Comparison of ENCODE assay signal across 11 cellular contexts in genomic region chr3:27392950-27393679, GRCh38. TPM values are rescaled to one million over a fixed set of nuclear protein-coding genes. Genes with fewer than 3 reads are reported as not detected.
A peak's percentile ranks its signal among the peaks of the same experiment; 100 is the strongest.
DNase-seq lines count a peak whose midpoint lies in the region; ATAC-seq and TF ChIP-seq lines count a peak whose summit lies in the region.
"Had no signal": no experiment of that assay in that cellular context is flagged by ENCODE, and none has a peak within 500 bp of the region (broad histone marks: within the 10 kb centered on the region; RNA-seq: fewer than 3 reads in every experiment).

No MANE protein-coding gene starts in this region.

- H3K56ac ChIP-seq in H9 (ENCODE audit: insufficient read length, low read depth, low read length), result no peak overlapping the region

- no peak overlapping the region for H2AK5ac ChIP-seq in H9 (ENCODE audit: insufficient read length, low read length)

- H4K91ac ChIP-seq in H9 (ENCODE audit: insufficient read length, low read depth, low read length), result no peak overlapping the region

- H2AFZ ChIP-seq in H9 (ENCODE audit: low read length), result no peak overlapping the region

- ATAC-seq in GM21786 (IDR thresholded peaks at IDR 0.05; ENCODE audit: unreplicated experiment) (peak; percentile 91), HG03378 (IDR thresholded peaks at IDR 0.05; ENCODE audit: unreplicated experiment) (peak; percentile 81)
- peak; percentile 98 for ATAC-seq in stimulated activated naive B cell treated with anti-CD40 and anti-IgM and Interleukin-4, amounts not matched to agents 10 μg/mL and 1 μg/mL and 100 μg/mL, for 72 hours (replicated peaks)

- no peak overlapping the region for H3K4me2 ChIP-seq in H9 (ENCODE audit: insufficient read depth, insufficient read length, low read length)

- DNase-seq in activated CD4-positive, alpha-beta memory T cell treated with anti-CD3 and anti-CD28 coated beads for 36 hours, result no peak
- DNase-seq in activated CD4-positive, alpha-beta memory T cell treated with anti-CD3 and anti-CD28 coated beads, Interleukin-2, amount 10 ng/mL, durations not matched to agents 7 days and 5 days, result no peak
- no peak for DNase-seq in stimulated activated naive B cell treated with anti-CD40 and anti-IgM and Interleukin-4, amounts not matched to agents 10 μg/mL and 1 μg/mL and 100 μg/mL, for 72 hours
- DNase-seq in lower leg skin (ENCODE audit: low spot score in 2 of 2) (no peak), H9 (no peak), cerebellar cortex (ENCODE audit: low spot score) (no peak)
- DNase-seq: 8988T, NCI-H446 treated with DMSO at 0.1 percent for 48 hours, stomach had no signal

- H3K4me3 ChIP-seq in lower leg skin (ENCODE audit: low read depth, poor library complexity, severe bottlenecking), result no peak overlapping the region
- H3K4me3 ChIP-seq: stomach had no signal

- no peak overlapping the region for H3K14ac ChIP-seq in H9 (ENCODE audit: insufficient read depth, low read length)

- H3K4ac ChIP-seq in H9 (ENCODE audit: low read depth, low read length), result no peak overlapping the region

- no peaks in the 10 kb centered on the region for H3K27me3 ChIP-seq in H9 (ENCODE audit: insufficient read depth, low read length)
- H3K27me3 ChIP-seq: stomach had no signal

- no peak overlapping the region for H2BK12ac ChIP-seq in H9 (ENCODE audit: insufficient read length, low read depth, low read length)

- no peak for TF ChIP-seq CTCF in lower leg skin (IDR thresholded peaks at IDR 0.05)
- no peak for TF ChIP-seq CTCF in H9 (conservative IDR thresholded peaks at IDR 0.05)

- H3K4me1 ChIP-seq in H9 (ENCODE audit: insufficient read depth, low read length), result no peaks in the 10 kb centered on the region
- H3K4me1 ChIP-seq: stomach had no signal

- H3T11ph ChIP-seq in H9 (ENCODE audit: low read length), result no peak overlapping the region

- H3K36me3 Mint-ChIP-seq in activated CD4-positive, alpha-beta memory T cell treated with anti-CD3 and anti-CD28 coated beads for 36 hours, result peaks cover 31% of the 10 kb centered on the region
- peaks cover 42% of the 10 kb centered on the region for H3K36me3 Mint-ChIP-seq in activated CD4-positive, alpha-beta memory T cell treated with anti-CD3 and anti-CD28 coated beads, Interleukin-2, amount 10 ng/mL, durations not matched to agents 7 days and 5 days (ENCODE audit: low read depth)
- peaks cover 24 to 36% of the 10 kb centered on the region in 2 donors for H3K36me3 Mint-ChIP-seq in stimulated activated naive B cell treated with anti-CD40 and anti-IgM and Interleukin-4, amounts not matched to agents 10 μg/mL and 1 μg/mL and 100 μg/mL, for 72 hours
- peaks cover 17 to 54% (median 47%) of the 10 kb centered on the region in 3 experiments; a peak in 6 of 7 replicates for H3K36me3 Mint-ChIP-seq in H9 (ENCODE audit: insufficient read depth in 1 of 3, low read depth in 3 of 3)

- intact Hi-C loops in activated CD4-positive, alpha-beta memory T cell treated with anti-CD3 and anti-CD28 coated beads for 36 hours (cut with micrococcal nuclease), result no loop called here
- intact Hi-C loops in lower leg skin (cut with DNase I; ENCODE audit: low total_unique reads), result no loop called here

- H3K79me1 ChIP-seq in H9 (ENCODE audit: insufficient read depth, low read depth, low read length, poor library complexity, severe bottlenecking), result no peaks in the 10 kb centered on the region

- no peak overlapping the region for H3K18ac ChIP-seq in H9 (ENCODE audit: insufficient read length, low read depth, low read length)

- no peaks in the 10 kb centered on the region for H4K20me1 ChIP-seq in H9 (ENCODE audit: control insufficient read depth, insufficient read depth, insufficient read length)

- H3K27ac Mint-ChIP-seq in activated CD4-positive, alpha-beta memory T cell treated with anti-CD3 and anti-CD28 coated beads for 36 hours, result peak overlapping the region; percentile 42
- no peak overlapping the region for H3K27ac Mint-ChIP-seq in activated CD4-positive, alpha-beta memory T cell treated with anti-CD3 and anti-CD28 coated beads, Interleukin-2, amount 10 ng/mL, durations not matched to agents 7 days and 5 days
- H3K27ac Mint-ChIP-seq in stimulated activated naive B cell treated with anti-CD40 and anti-IgM and Interleukin-4, amounts not matched to agents 10 μg/mL and 1 μg/mL and 100 μg/mL, for 72 hours, result peak overlapping the region; percentile 86
- peak overlapping the region in 1 of 3 experiments; percentile 89; a peak in 3 of 7 replicates for H3K27ac Mint-ChIP-seq in H9

- H2BK20ac ChIP-seq in H9 (ENCODE audit: low read depth, low read length, poor library complexity, severe bottlenecking), result no peak overlapping the region

- WGBS in lower leg skin, 2 donors, result 54 to 59% methylated on average over 3 of the region's 3 CpGs
- no CpG with 5 or more reads among the region's 3 CpGs for WGBS in H9 (ENCODE audit: extremely low coverage, insufficient read length, low lambda C conversion rate)

- no peak overlapping the region for H2BK120ac ChIP-seq in H9 (ENCODE audit: low read depth, low read length, poor library complexity, severe bottlenecking)

- H2BK5ac ChIP-seq in H9 (ENCODE audit: insufficient read length, low read length), result no peak overlapping the region

- H3K9ac ChIP-seq in H9 (ENCODE audit: extremely low read depth, insufficient read length, low read length), result no peak overlapping the region

- no peaks in the 10 kb centered on the region for H3K23me2 ChIP-seq in H9 (ENCODE audit: insufficient read length, low read depth, low read length, poor library complexity, severe bottlenecking)

- no peaks in the 10 kb centered on the region for H3K27me3 Mint-ChIP-seq in activated CD4-positive, alpha-beta memory T cell treated with anti-CD3 and anti-CD28 coated beads for 36 hours
- no peaks in the 10 kb centered on the region for H3K27me3 Mint-ChIP-seq in activated CD4-positive, alpha-beta memory T cell treated with anti-CD3 and anti-CD28 coated beads, Interleukin-2, amount 10 ng/mL, durations not matched to agents 7 days and 5 days
- no peaks in the 10 kb centered on the region for H3K27me3 Mint-ChIP-seq in stimulated activated naive B cell treated with anti-CD40 and anti-IgM and Interleukin-4, amounts not matched to agents 10 μg/mL and 1 μg/mL and 100 μg/mL, for 72 hours
- no peaks in the 10 kb centered on the region for H3K27me3 Mint-ChIP-seq in H9 (ENCODE audit: low read depth)

- H4K8ac ChIP-seq in H9 (replicated peaks; ENCODE audit: insufficient read length, low read depth, low read length), result no peak overlapping the region

- H3K79me2 ChIP-seq in H9 (ENCODE audit: insufficient read depth, low read length), result no peaks in the 10 kb centered on the region

- POLR2A ChIA-PET in activated CD4-positive, alpha-beta memory T cell treated with anti-CD3 and anti-CD28 coated beads for 36 hours (lab: Charles Lee), result no interaction called here
- POLR2A ChIA-PET in activated CD4-positive, alpha-beta memory T cell treated with anti-CD3 and anti-CD28 coated beads, Interleukin-2, amount 10 ng/mL, durations not matched to agents 7 days and 5 days (lab: Charles Lee), result no interaction called here

- no peak overlapping the region for H3K27ac ChIP-seq in H9 (ENCODE audit: insufficient read length, low read depth, low read length)
- H3K27ac ChIP-seq: stomach had no signal

- CTCF ChIA-PET in activated CD4-positive, alpha-beta memory T cell treated with anti-CD3 and anti-CD28 coated beads for 36 hours (lab: Charles Lee), result no interaction called here
- CTCF ChIA-PET in activated CD4-positive, alpha-beta memory T cell treated with anti-CD3 and anti-CD28 coated beads, Interleukin-2, amount 10 ng/mL, durations not matched to agents 7 days and 5 days (lab: Charles Lee), result no interaction called here

- no peaks in the 10 kb centered on the region for H3K9me3 ChIP-seq in H9 (ENCODE audit: control insufficient read depth, low read depth, low read length)
- H3K9me3 ChIP-seq: stomach had no signal

- H3K9me3 Mint-ChIP-seq in activated CD4-positive, alpha-beta memory T cell treated with anti-CD3 and anti-CD28 coated beads for 36 hours, result no peaks in the 10 kb centered on the region
- no peaks in the 10 kb centered on the region for H3K9me3 Mint-ChIP-seq in activated CD4-positive, alpha-beta memory T cell treated with anti-CD3 and anti-CD28 coated beads, Interleukin-2, amount 10 ng/mL, durations not matched to agents 7 days and 5 days
- no peaks in the 10 kb centered on the region for H3K9me3 Mint-ChIP-seq in stimulated activated naive B cell treated with anti-CD40 and anti-IgM and Interleukin-4, amounts not matched to agents 10 μg/mL and 1 μg/mL and 100 μg/mL, for 72 hours
- H3K9me3 Mint-ChIP-seq in H9, result no peaks in the 10 kb centered on the region

- H3K4me1 Mint-ChIP-seq in activated CD4-positive, alpha-beta memory T cell treated with anti-CD3 and anti-CD28 coated beads for 36 hours (ENCODE audit: low read depth), result peaks cover 16% of the 10 kb centered on the region
- peaks cover 17% of the 10 kb centered on the region for H3K4me1 Mint-ChIP-seq in activated CD4-positive, alpha-beta memory T cell treated with anti-CD3 and anti-CD28 coated beads, Interleukin-2, amount 10 ng/mL, durations not matched to agents 7 days and 5 days
- peaks cover 15 to 33% of the 10 kb centered on the region in 2 donors for H3K4me1 Mint-ChIP-seq in stimulated activated naive B cell treated with anti-CD40 and anti-IgM and Interleukin-4, amounts not matched to agents 10 μg/mL and 1 μg/mL and 100 μg/mL, for 72 hours
- H3K4me1 Mint-ChIP-seq in H9, result peaks cover 0 to 4% of the 10 kb centered on the region in 2 experiments; a peak in 1 of 4 replicates

- H3K23ac ChIP-seq in H9 (ENCODE audit: insufficient read length, low read depth, low read length), result no peak overlapping the region

- no peak for TF ChIP-seq POLR2A in lower leg skin (IDR thresholded peaks at IDR 0.05)

- H2BK15ac ChIP-seq in H9 (ENCODE audit: low read depth, low read length), result no peak overlapping the region

- no peak overlapping the region for H4K5ac ChIP-seq in H9 (ENCODE audit: insufficient read length, low read depth, low read length)

- H3K4me3 Mint-ChIP-seq in activated CD4-positive, alpha-beta memory T cell treated with anti-CD3 and anti-CD28 coated beads for 36 hours, result no peak overlapping the region
- H3K4me3 Mint-ChIP-seq in activated CD4-positive, alpha-beta memory T cell treated with anti-CD3 and anti-CD28 coated beads, Interleukin-2, amount 10 ng/mL, durations not matched to agents 7 days and 5 days, result no peak overlapping the region
- peak overlapping the region in 1 of 2 donors; percentile 43 for H3K4me3 Mint-ChIP-seq in stimulated activated naive B cell treated with anti-CD40 and anti-IgM and Interleukin-4, amounts not matched to agents 10 μg/mL and 1 μg/mL and 100 μg/mL, for 72 hours
- no peak overlapping the region for H3K4me3 Mint-ChIP-seq in H9

RNA-seq across cellular contexts. Expression of gene NEK10, which starts 23.9 kb away (rescaled TPM):
- under 1 TPM; 0.36 to 0.48 TPM for total RNA-seq in activated CD4-positive, alpha-beta memory T cell treated with anti-CD3 and anti-CD28 coated beads for 36 hours
- total RNA-seq in activated CD4-positive, alpha-beta memory T cell treated with anti-CD3 and anti-CD28 coated beads, Interleukin-2, amount 10 ng/mL, durations not matched to agents 7 days and 5 days, result under 1 TPM; 0.35 to 0.86 TPM
- total RNA-seq in lower leg skin (1 to 10 TPM in 3 of 4 donors, not detected in 1; 1.7 to 2.1 (median 2.1) TPM), H9 (2021) (0.66 and 0.97 TPM in 2 replicates)
